ENCODE assay signal across 8 cellular contexts in the genomic region with DNA sequence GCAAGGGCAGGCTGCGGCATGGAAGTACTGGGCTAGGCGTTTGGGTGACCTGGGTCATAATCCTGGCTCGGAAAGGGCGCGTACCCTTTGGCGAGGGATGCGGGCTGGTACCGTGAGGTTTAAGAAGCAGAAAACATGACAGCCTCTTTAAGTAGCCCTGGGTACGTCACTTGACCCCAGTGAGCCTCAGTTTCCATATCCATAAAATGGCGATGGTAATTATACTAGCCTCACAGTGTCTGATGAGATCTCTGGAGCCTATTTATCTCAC.
DNase-seq lines count a peak whose midpoint lies in the region; ATAC-seq and TF ChIP-seq lines count a peak whose summit lies in the region.

No MANE protein-coding gene starts in this region.

- H3K27ac ChIP-seq in BLaER1 (peak overlapping the region; percentile 98), duodenal mucosa (ENCODE audit: low read depth, low read length) (peak overlapping the region; percentile 99)

- H3K27me3 ChIP-seq in BLaER1 (no peaks in the 10 kb centered on the region), duodenal mucosa (ENCODE audit: control insufficient read depth in 1 of 2, insufficient read depth in 2 of 2, low read length in 2 of 2) (no peaks in the 10 kb centered on the region)

- ATAC-seq in GM18861 (IDR thresholded peaks at IDR 0.05; ENCODE audit: unreplicated experiment): no peak

- intact Hi-C loops in head of caudate nucleus (cut with DNase I): loop anchor here (2.0 kb wide), 1 partner anchor 186 kb away; no protein-coding TSS in a partner anchor

- H3K27me3 Mint-ChIP-seq in nephron progenitor cell (ENCODE audit: low read depth, poor library complexity): no peaks in the 10 kb centered on the region

- peaks cover 80% of the 10 kb centered on the region for H3K4me1 Mint-ChIP-seq in nephron progenitor cell

- H3K9ac ChIP-seq in BLaER1 (peak overlapping the region; percentile 95), duodenal mucosa (ENCODE audit: low read depth in 1 of 2, low read length in 2 of 2) (peak overlapping the region; percentile 97 to 98)

- H3K36me3 ChIP-seq in BLaER1 (peaks cover 11% of the 10 kb centered on the region), duodenal mucosa (ENCODE audit: control insufficient read depth in 1 of 2, insufficient read depth in 2 of 2, low read length in 2 of 2) (peaks cover 0 to 2% of the 10 kb centered on the region in 2 donors)

- H3K4me3 ChIP-seq in BLaER1 (peak overlapping the region; percentile 75), duodenal mucosa (ENCODE audit: low read depth in 1 of 2, low read length in 2 of 2) (peak overlapping the region; percentile 96 to 98)

- H4K20me1 ChIP-seq in BLaER1: no peaks in the 10 kb centered on the region

- H3K27ac Mint-ChIP-seq in nephron progenitor cell: peak overlapping the region; percentile 57

- H3K9me3 ChIP-seq in BLaER1 (no peaks in the 10 kb centered on the region), duodenal mucosa (ENCODE audit: control insufficient read depth in 1 of 2, low read length in 2 of 2) (no peaks in the 10 kb centered on the region)

- peak overlapping the region; percentile 98 for H3K4me3 Mint-ChIP-seq in nephron progenitor cell

- H3K4me1 ChIP-seq in BLaER1 (peaks cover 83% of the 10 kb centered on the region), duodenal mucosa (ENCODE audit: control insufficient read depth in 1 of 2, insufficient read depth in 2 of 2, low read length in 2 of 2) (peaks cover 38 to 45% of the 10 kb centered on the region in 2 donors)

- no peak for TF ChIP-seq CTCF in nephron progenitor cell (IDR thresholded peaks at IDR 0.05)

- DNase-seq in NCI-H69 (lab: John Stamatoyannopoulos, UW) (peak; percentile 63), nephron progenitor cell (no peak), hepatic stellate cell (ENCODE audit: low spot score) (no peak), NCI-H2029 (lab: John Stamatoyannopoulos, UW) (no peak), head of caudate nucleus (no peak)

- H3K36me3 Mint-ChIP-seq in nephron progenitor cell (ENCODE audit: low read depth): peaks cover 10% of the 10 kb centered on the region

- H3K9me3 Mint-ChIP-seq in nephron progenitor cell: no peaks in the 10 kb centered on the region

- peak overlapping the region; percentile 98 for H3K4me2 ChIP-seq in BLaER1
